1 cellular context compared by ENCODE assay signal in the genomic region with DNA sequence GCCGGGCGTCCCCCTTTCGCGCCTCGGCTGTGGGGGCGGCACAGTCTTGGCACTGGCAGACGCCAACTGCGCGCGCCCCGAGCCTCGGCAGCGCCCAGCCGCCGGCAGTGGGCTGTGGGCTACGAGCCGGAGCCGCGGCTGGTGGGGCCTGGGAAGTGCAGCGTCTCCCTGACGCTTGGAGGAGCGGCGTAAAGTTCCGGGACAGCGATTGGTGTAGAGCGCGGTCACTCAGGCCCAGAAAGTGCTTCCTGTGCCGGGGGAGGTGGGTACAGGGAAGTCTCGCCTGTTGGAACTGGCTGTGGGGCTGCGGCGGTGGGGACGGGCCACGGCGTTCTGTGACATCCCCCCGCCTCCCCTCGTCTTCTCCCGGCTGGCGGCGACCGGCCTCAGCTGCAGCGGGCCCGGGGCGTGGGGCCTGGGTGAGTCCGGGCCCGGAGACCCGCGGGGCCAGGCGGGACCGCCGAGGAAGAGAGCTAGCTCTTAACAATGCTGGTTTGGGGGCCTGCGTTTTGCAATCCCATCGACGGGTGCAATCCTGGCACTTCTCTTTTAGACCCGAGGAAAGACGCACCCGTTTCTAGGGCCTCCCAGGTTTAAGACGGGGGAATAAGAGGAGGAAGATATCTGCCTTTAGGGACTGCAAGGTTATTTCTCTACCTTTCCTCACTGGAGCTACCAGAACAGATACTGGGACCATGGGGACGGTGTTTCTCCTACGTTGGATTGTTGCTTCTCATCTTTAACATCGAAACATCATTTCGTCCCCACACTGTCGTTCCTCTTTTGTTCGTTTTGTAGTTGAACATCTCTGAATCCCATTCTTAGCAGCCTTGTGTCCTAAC.
A peak's percentile ranks its signal among the peaks of the same experiment; 100 is the strongest.
TF ChIP-seq lines count a peak whose summit lies in the region.

A gene (minus strand): TSS at position 157 of the 842 bp plus-strand sequence. CDS start 233 bp downstream, outside the sequence.
A gene (plus strand): TSS at position 265 of the 842 bp plus-strand sequence. CDS start 4,575 bp downstream, outside the sequence.

TF ChIP-seq in HepG2, 621 proteins besides CTCF, POLR2A, EP300 and RAD21 (continued from another document and continues in another):
- TF ChIP-seq, protein P1, sequence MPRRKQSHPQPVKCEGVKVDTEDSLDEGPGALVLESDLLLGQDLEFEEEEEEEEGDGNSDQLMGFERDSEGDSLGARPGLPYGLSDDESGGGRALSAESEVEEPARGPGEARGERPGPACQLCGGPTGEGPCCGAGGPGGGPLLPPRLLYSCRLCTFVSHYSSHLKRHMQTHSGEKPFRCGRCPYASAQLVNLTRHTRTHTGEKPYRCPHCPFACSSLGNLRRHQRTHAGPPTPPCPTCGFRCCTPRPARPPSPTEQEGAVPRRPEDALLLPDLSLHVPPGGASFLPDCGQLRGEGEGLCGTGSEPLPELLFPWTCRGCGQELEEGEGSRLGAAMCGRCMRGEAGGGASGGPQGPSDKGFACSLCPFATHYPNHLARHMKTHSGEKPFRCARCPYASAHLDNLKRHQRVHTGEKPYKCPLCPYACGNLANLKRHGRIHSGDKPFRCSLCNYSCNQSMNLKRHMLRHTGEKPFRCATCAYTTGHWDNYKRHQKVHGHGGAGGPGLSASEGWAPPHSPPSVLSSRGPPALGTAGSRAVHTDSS (CRISPR knock-in tag; conservative IDR thresholded peaks at IDR 0.05) = no peak
- TF ChIP-seq PHF8 (CRISPR knock-in tag; IDR thresholded peaks at IDR 0.05) (peak; percentile 87), MED8 (CRISPR knock-in tag; IDR thresholded peaks at IDR 0.05; ENCODE audit: insufficient replicate concordance) (no peak), CAMTA2 (CRISPR knock-in tag; IDR thresholded peaks at IDR 0.05; ENCODE audit: borderline replicate concordance) (no peak), CEBPG (CRISPR knock-in tag; IDR thresholded peaks at IDR 0.05) (no peak; the same call in 1 of the 2 replicates), FOXP1 (IDR thresholded peaks at IDR 0.05) (no peak), FOXP1 (CRISPR knock-in tag; IDR thresholded peaks at IDR 0.05) (no peak), ZEB1 (IDR thresholded peaks at IDR 0.05; ENCODE audit: insufficient replicate concordance, low read depth) (no peak), RXRA (CRISPR knock-in tag; IDR thresholded peaks at IDR 0.05) (peak; percentile 60; the same call in 1 of the 2 replicates), HIVEP1 (CRISPR knock-in tag; IDR thresholded peaks at IDR 0.05) (no peak), NBN (conservative IDR thresholded peaks at IDR 0.05) (no peak), ZNF782 (CRISPR knock-in tag; IDR thresholded peaks at IDR 0.05; ENCODE audit: borderline replicate concordance) (peak; percentile 77; the same call in 1 of the 2 replicates), ARNT (IDR thresholded peaks at IDR 0.05) (no peak), CHD4 (IDR thresholded peaks at IDR 0.05; ENCODE audit: borderline replicate concordance, low read length) (no peak), SOX13 (IDR thresholded peaks at IDR 0.05) (no peak), SOX13 (CRISPR knock-in tag; conservative IDR thresholded peaks at IDR 0.05 in 1 of 2, IDR thresholded peaks at IDR 0.05 in 1 of 2) (no peak; a peak in 1 of 4 replicates), PRMT3 (CRISPR knock-in tag; IDR thresholded peaks at IDR 0.05; ENCODE audit: borderline replicate concordance, low read depth) (no peak), ZNF543 (CRISPR knock-in tag; IDR thresholded peaks at IDR 0.05) (peak; percentile 65; the same call in 1 of the 2 replicates), ZFP62 (CRISPR knock-in tag; IDR thresholded peaks at IDR 0.05) (no peak), CC2D1A (CRISPR knock-in tag; IDR thresholded peaks at IDR 0.05) (no peak), ZNF841 (CRISPR knock-in tag; IDR thresholded peaks at IDR 0.05; ENCODE audit: borderline replicate concordance) (no peak), ZNF12 (CRISPR knock-in tag; IDR thresholded peaks at IDR 0.05) (no peak), BRCA1 (CRISPR knock-in tag; IDR thresholded peaks at IDR 0.05) (no peak), ZNF605 (CRISPR knock-in tag; IDR thresholded peaks at IDR 0.05) (0 out of 2 replicates have a peak, but pooled peaks have one; percentile 14), ZNF570 (CRISPR knock-in tag; IDR thresholded peaks at IDR 0.05; ENCODE audit: borderline replicate concordance) (no peak), ZNF180 (CRISPR knock-in tag; IDR thresholded peaks at IDR 0.05; ENCODE audit: borderline replicate concordance, low read depth) (no peak), TBL1XR1 (IDR thresholded peaks at IDR 0.05; ENCODE audit: borderline replicate concordance, low read length, partially characterized antibody) (no peak), MYNN (CRISPR knock-in tag; IDR thresholded peaks at IDR 0.05; ENCODE audit: low read depth) (no peak), SIN3B (IDR thresholded peaks at IDR 0.05; ENCODE audit: low read length) (no peak), EZH2 (conservative IDR thresholded peaks at IDR 0.05; ENCODE audit: low read depth, low read length) (no peak), ZNF567 (CRISPR knock-in tag; IDR thresholded peaks at IDR 0.05; ENCODE audit: borderline replicate concordance) (no peak; the same call in 1 of the 2 replicates), BCL6 (CRISPR knock-in tag; IDR thresholded peaks at IDR 0.05) (0 out of 2 replicates have a peak, but pooled peaks have one; percentile 6), KMT2B (CRISPR knock-in tag; IDR thresholded peaks at IDR 0.05) (peak; percentile 87), ZNF569 (CRISPR knock-in tag; IDR thresholded peaks at IDR 0.05; ENCODE audit: borderline replicate concordance) (no peak), ZNF30 (CRISPR knock-in tag; IDR thresholded peaks at IDR 0.05) (no peak), ZNF780A (CRISPR knock-in tag; IDR thresholded peaks at IDR 0.05) (no peak), ELF1 (CRISPR knock-in tag; IDR thresholded peaks at IDR 0.05) (peak; percentile 73), SNAI1 (CRISPR knock-in tag; IDR thresholded peaks at IDR 0.05; ENCODE audit: borderline replicate concordance) (no peak), ZKSCAN1 (IDR thresholded peaks at IDR 0.05; ENCODE audit: low read length) (no peak), SMC3 (IDR thresholded peaks at IDR 0.05; ENCODE audit: low read length) (no peak), ZNF616 (CRISPR knock-in tag; IDR thresholded peaks at IDR 0.05; ENCODE audit: low read depth) (no peak), GATA4 (IDR thresholded peaks at IDR 0.05; ENCODE audit: borderline replicate concordance, low read depth) (no peak), ZNF839 (CRISPR knock-in tag; IDR thresholded peaks at IDR 0.05; ENCODE audit: borderline replicate concordance) (no peak), FOXC1 (CRISPR knock-in tag; IDR thresholded peaks at IDR 0.05; ENCODE audit: borderline replicate concordance) (peak; percentile 86), ZNF124 (CRISPR knock-in tag; IDR thresholded peaks at IDR 0.05) (no peak), ZNF530 (CRISPR knock-in tag; IDR thresholded peaks at IDR 0.05; ENCODE audit: low read depth) (no peak)
- TF ChIP-seq, protein P2, sequence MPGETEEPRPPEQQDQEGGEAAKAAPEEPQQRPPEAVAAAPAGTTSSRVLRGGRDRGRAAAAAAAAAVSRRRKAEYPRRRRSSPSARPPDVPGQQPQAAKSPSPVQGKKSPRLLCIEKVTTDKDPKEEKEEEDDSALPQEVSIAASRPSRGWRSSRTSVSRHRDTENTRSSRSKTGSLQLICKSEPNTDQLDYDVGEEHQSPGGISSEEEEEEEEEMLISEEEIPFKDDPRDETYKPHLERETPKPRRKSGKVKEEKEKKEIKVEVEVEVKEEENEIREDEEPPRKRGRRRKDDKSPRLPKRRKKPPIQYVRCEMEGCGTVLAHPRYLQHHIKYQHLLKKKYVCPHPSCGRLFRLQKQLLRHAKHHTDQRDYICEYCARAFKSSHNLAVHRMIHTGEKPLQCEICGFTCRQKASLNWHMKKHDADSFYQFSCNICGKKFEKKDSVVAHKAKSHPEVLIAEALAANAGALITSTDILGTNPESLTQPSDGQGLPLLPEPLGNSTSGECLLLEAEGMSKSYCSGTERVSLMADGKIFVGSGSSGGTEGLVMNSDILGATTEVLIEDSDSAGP (CRISPR knock-in tag; IDR thresholded peaks at IDR 0.05; ENCODE audit: borderline replicate concordance) = peak; percentile 92
- TF ChIP-seq, protein P3, sequence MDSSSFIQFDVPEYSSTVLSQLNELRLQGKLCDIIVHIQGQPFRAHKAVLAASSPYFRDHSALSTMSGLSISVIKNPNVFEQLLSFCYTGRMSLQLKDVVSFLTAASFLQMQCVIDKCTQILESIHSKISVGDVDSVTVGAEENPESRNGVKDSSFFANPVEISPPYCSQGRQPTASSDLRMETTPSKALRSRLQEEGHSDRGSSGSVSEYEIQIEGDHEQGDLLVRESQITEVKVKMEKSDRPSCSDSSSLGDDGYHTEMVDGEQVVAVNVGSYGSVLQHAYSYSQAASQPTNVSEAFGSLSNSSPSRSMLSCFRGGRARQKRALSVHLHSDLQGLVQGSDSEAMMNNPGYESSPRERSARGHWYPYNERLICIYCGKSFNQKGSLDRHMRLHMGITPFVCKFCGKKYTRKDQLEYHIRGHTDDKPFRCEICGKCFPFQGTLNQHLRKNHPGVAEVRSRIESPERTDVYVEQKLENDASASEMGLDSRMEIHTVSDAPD (CRISPR knock-in tag; IDR thresholded peaks at IDR 0.05) = no peak; the same call in 1 of the 2 replicates
- TF ChIP-seq, protein P4, sequence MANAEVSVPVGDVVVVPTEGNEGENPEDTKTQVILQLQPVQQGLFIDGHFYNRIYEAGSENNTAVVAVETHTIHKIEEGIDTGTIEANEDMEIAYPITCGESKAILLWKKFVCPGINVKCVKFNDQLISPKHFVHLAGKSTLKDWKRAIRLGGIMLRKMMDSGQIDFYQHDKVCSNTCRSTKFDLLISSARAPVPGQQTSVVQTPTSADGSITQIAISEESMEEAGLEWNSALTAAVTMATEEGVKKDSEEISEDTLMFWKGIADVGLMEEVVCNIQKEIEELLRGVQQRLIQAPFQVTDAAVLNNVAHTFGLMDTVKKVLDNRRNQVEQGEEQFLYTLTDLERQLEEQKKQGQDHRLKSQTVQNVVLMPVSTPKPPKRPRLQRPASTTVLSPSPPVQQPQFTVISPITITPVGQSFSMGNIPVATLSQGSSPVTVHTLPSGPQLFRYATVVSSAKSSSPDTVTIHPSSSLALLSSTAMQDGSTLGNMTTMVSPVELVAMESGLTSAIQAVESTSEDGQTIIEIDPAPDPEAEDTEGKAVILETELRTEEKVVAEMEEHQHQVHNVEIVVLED (CRISPR knock-in tag; IDR thresholded peaks at IDR 0.05; ENCODE audit: borderline replicate concordance) = peak; percentile 94
- TF ChIP-seq, protein P5, sequence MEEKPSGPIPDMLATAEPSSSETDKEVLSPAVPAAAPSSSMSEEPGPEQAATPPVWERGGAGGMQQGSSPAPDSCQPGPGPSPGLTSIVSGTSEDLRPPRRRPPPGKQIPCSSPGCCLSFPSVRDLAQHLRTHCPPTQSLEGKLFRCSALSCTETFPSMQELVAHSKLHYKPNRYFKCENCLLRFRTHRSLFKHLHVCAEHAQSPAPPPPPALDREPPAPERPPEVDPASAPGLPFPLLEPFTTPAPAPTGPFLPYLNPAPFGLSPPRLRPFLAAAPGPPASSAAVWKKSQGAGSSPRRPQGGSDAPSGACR (CRISPR knock-in tag; IDR thresholded peaks at IDR 0.05) = 0 out of 2 replicates have a peak, but pooled peaks have one; percentile 48
- TF ChIP-seq, protein P6, sequence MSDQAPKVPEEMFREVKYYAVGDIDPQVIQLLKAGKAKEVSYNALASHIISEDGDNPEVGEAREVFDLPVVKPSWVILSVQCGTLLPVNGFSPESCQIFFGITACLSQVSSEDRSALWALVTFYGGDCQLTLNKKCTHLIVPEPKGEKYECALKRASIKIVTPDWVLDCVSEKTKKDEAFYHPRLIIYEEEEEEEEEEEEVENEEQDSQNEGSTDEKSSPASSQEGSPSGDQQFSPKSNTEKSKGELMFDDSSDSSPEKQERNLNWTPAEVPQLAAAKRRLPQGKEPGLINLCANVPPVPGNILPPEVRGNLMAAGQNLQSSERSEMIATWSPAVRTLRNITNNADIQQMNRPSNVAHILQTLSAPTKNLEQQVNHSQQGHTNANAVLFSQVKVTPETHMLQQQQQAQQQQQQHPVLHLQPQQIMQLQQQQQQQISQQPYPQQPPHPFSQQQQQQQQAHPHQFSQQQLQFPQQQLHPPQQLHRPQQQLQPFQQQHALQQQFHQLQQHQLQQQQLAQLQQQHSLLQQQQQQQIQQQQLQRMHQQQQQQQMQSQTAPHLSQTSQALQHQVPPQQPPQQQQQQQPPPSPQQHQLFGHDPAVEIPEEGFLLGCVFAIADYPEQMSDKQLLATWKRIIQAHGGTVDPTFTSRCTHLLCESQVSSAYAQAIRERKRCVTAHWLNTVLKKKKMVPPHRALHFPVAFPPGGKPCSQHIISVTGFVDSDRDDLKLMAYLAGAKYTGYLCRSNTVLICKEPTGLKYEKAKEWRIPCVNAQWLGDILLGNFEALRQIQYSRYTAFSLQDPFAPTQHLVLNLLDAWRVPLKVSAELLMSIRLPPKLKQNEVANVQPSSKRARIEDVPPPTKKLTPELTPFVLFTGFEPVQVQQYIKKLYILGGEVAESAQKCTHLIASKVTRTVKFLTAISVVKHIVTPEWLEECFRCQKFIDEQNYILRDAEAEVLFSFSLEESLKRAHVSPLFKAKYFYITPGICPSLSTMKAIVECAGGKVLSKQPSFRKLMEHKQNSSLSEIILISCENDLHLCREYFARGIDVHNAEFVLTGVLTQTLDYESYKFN (CRISPR knock-in tag; conservative IDR thresholded peaks at IDR 0.05) = peak; percentile 49
- TF ChIP-seq, protein P7, sequence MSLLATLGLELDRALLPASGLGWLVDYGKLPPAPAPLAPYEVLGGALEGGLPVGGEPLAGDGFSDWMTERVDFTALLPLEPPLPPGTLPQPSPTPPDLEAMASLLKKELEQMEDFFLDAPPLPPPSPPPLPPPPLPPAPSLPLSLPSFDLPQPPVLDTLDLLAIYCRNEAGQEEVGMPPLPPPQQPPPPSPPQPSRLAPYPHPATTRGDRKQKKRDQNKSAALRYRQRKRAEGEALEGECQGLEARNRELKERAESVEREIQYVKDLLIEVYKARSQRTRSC (CRISPR knock-in tag; IDR thresholded peaks at IDR 0.05; ENCODE audit: low read depth) = no peak
- TF ChIP-seq, protein P8, sequence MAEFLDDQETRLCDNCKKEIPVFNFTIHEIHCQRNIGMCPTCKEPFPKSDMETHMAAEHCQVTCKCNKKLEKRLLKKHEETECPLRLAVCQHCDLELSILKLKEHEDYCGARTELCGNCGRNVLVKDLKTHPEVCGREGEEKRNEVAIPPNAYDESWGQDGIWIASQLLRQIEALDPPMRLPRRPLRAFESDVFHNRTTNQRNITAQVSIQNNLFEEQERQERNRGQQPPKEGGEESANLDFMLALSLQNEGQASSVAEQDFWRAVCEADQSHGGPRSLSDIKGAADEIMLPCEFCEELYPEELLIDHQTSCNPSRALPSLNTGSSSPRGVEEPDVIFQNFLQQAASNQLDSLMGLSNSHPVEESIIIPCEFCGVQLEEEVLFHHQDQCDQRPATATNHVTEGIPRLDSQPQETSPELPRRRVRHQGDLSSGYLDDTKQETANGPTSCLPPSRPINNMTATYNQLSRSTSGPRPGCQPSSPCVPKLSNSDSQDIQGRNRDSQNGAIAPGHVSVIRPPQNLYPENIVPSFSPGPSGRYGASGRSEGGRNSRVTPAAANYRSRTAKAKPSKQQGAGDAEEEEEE (CRISPR knock-in tag; IDR thresholded peaks at IDR 0.05; ENCODE audit: borderline replicate concordance) = no peak; the same call in 1 of the 2 replicates
